In genomic region chr10:98460837-98461499, GRCh38 we compare ENCODE assay signal across 9 cellular contexts. TPM values are rescaled to one million over a fixed set of nuclear protein-coding genes. Genes with fewer than 3 reads are reported as not detected.
DNase-seq lines count a peak whose midpoint lies in the region; ATAC-seq and TF ChIP-seq lines count a peak whose summit lies in the region.
"Had no signal": no experiment of that assay in that cellular context is flagged by ENCODE, and none has a peak within 500 bp of the region (broad histone marks: within the 10 kb centered on the region; RNA-seq: fewer than 3 reads in every experiment).

No MANE protein-coding gene starts in this region.

- no peaks in the 10 kb centered on the region for H3K4me1 Mint-ChIP-seq in activated CD8-positive, alpha-beta memory T cell treated with anti-CD3 and anti-CD28 coated beads, Interleukin-2, amount 10 ng/mL, durations not matched to agents 7 days and 5 days

- H3K27ac ChIP-seq in tibial artery: peak overlapping the region; percentile 52 to 61

- H3K4me3 ChIP-seq in adipocyte (ENCODE audit: low read length) (no peak overlapping the region), tibial artery (no peak overlapping the region)

- H3K27me3 ChIP-seq in adipocyte (replicated peaks; ENCODE audit: control insufficient read depth, insufficient read depth, low read length): no peaks in the 10 kb centered on the region
- H3K27me3 ChIP-seq in tibial artery: no peaks in the 10 kb centered on the region

- no peaks in the 10 kb centered on the region for H3K36me3 ChIP-seq in adipocyte (ENCODE audit: control insufficient read depth, insufficient read depth, low read length, severe bottlenecking)
- H3K36me3 ChIP-seq in tibial artery: no peaks in the 10 kb centered on the region

- no peaks in the 10 kb centered on the region for H3K36me3 Mint-ChIP-seq in activated CD8-positive, alpha-beta memory T cell treated with anti-CD3 and anti-CD28 coated beads, Interleukin-2, amount 10 ng/mL, durations not matched to agents 7 days and 5 days

- H3K27ac Mint-ChIP-seq in activated CD8-positive, alpha-beta memory T cell treated with anti-CD3 and anti-CD28 coated beads, Interleukin-2, amount 10 ng/mL, durations not matched to agents 7 days and 5 days: no peak overlapping the region

- H3K9me3 ChIP-seq in adipocyte (ENCODE audit: control insufficient read depth, low read length): no peaks in the 10 kb centered on the region
- no peaks in the 10 kb centered on the region for H3K9me3 ChIP-seq in tibial artery

- TF ChIP-seq CTCF in tibial artery (IDR thresholded peaks at IDR 0.05): no peak

- H3K4me3 Mint-ChIP-seq in activated CD8-positive, alpha-beta memory T cell treated with anti-CD3 and anti-CD28 coated beads, Interleukin-2, amount 10 ng/mL, durations not matched to agents 7 days and 5 days: no peak overlapping the region

- H3K27me3 Mint-ChIP-seq in activated CD8-positive, alpha-beta memory T cell treated with anti-CD3 and anti-CD28 coated beads, Interleukin-2, amount 10 ng/mL, durations not matched to agents 7 days and 5 days: no peaks in the 10 kb centered on the region

- CTCF ChIA-PET in activated CD8-positive, alpha-beta memory T cell treated with anti-CD3 and anti-CD28 coated beads, Interleukin-2, amount 10 ng/mL, durations not matched to agents 7 days and 5 days (lab: Charles Lee): interaction anchor here (1.5 kb wide), 1 partner anchor 35 kb away, joined by 4 read pairs; no protein-coding TSS in a partner anchor

- intact Hi-C loops in tibial artery (cut with DNase I; ENCODE audit: low total_unique reads): loop anchor here (10.0 kb wide), 1 partner anchor 204 kb away; no protein-coding TSS in a partner anchor

- no peaks in the 10 kb centered on the region for H3K9me3 Mint-ChIP-seq in activated CD8-positive, alpha-beta memory T cell treated with anti-CD3 and anti-CD28 coated beads, Interleukin-2, amount 10 ng/mL, durations not matched to agents 7 days and 5 days (ENCODE audit: low read depth)

- peak; percentile 92 for DNase-seq in HT1080 (ENCODE audit: low read depth)
- peak; percentile 93 for DNase-seq in adipocyte (ENCODE audit: low read depth)
- peak; percentile 81 for DNase-seq in hepatic stellate cell (ENCODE audit: low spot score)
- DNase-seq in tibial artery: peak in 1 of 2 donors; percentile 50
- no peak for DNase-seq in activated CD8-positive, alpha-beta memory T cell treated with anti-CD3 and anti-CD28 coated beads, Interleukin-2, amount 10 ng/mL, durations not matched to agents 7 days and 5 days
- DNase-seq: activated CD4-positive, alpha-beta T cell treated with anti-CD3 and anti-CD28 coated beads for 1 hour had no signal

- no peak overlapping the region for H3K9ac ChIP-seq in adipocyte (ENCODE audit: low read length)

- no peak for ATAC-seq in activated CD8-positive, alpha-beta memory T cell treated with anti-CD3 and anti-CD28 coated beads, Interleukin-2, amount 10 ng/mL, durations not matched to agents 7 days and 5 days
- ATAC-seq in HG02623 (IDR thresholded peaks at IDR 0.05; ENCODE audit: unreplicated experiment) (no peak), GM18861 (IDR thresholded peaks at IDR 0.05; ENCODE audit: unreplicated experiment) (no peak), GM21723 (IDR thresholded peaks at IDR 0.05; ENCODE audit: unreplicated experiment) (no peak)

- peaks cover 16% of the 10 kb centered on the region for H3K4me1 ChIP-seq in adipocyte (ENCODE audit: control insufficient read depth, insufficient read depth, low read length)
- H3K4me1 ChIP-seq in tibial artery: peaks cover 0 to 12% (median 2%) of the 10 kb centered on the region in 4 donors

RNA-seq across cellular contexts. Expression of gene HPS1, which starts 14.2 kb away (rescaled TPM):
- 20.0 and 30.4 TPM in 2 replicates for total RNA-seq in HT1080 (2014; rRNA removed; shearing (Covaris generic))
- polyA plus RNA-seq in HT1080 (2015; cell fraction: cytosol; rRNA removed): 20.5 and 28.2 TPM in 2 replicates
- 24.8 and 33.6 TPM in 2 replicates for polyA plus RNA-seq in HT1080 (2015; cell fraction: nucleus; rRNA removed)
- 10 to 100 TPM; 72.0 to 99.5 TPM for total RNA-seq in activated CD8-positive, alpha-beta memory T cell treated with anti-CD3 and anti-CD28 coated beads, Interleukin-2, amount 10 ng/mL, durations not matched to agents 7 days and 5 days

RNA-seq across cellular contexts. Expression of gene PYROXD2, which starts 46.0 kb away (rescaled TPM):
- total RNA-seq in HT1080 (2014; rRNA removed; shearing (Covaris generic)): 3.8 and 4.8 TPM in 2 replicates
- 2.2 and 2.9 TPM in 2 replicates for polyA plus RNA-seq in HT1080 (2015; cell fraction: cytosol; rRNA removed)
- 11.2 and 16.5 TPM in 2 replicates for polyA plus RNA-seq in HT1080 (2015; cell fraction: nucleus; rRNA removed)
- total RNA-seq in activated CD8-positive, alpha-beta memory T cell treated with anti-CD3 and anti-CD28 coated beads, Interleukin-2, amount 10 ng/mL, durations not matched to agents 7 days and 5 days: 1 to 10 TPM; 5.1 to 7.5 TPM
